9 cellular contexts compared by ENCODE assay signal in the genomic region with DNA sequence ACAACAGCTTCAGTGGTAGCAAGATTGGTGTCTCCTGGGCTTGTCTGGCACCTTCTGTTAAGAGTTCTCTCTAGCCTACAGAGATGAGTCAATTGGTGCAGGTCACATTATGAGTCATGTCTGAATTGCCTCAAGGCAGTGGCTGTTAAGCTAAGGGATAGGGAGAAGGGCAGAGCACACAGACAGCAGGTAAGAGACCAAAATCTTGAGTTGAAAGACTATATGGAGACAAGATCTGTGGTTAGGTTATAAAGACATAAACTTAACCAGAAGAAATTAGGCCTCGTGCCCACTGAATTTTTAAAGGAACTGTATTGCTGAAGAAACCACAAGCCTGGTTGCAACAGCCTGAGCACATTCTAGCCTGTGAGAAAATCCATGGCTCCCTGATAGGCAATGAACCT. TPM values are rescaled to one million over a fixed set of nuclear protein-coding genes. Genes with fewer than 3 reads are reported as not detected.
DNase-seq lines count a peak whose midpoint lies in the region; ATAC-seq and TF ChIP-seq lines count a peak whose summit lies in the region.
"Had no signal": no experiment of that assay in that cellular context is flagged by ENCODE, and none has a peak within 500 bp of the region (broad histone marks: within the 10 kb centered on the region; RNA-seq: fewer than 3 reads in every experiment).

No MANE protein-coding gene starts in this region.

- H3K4me3 Mint-ChIP-seq in activated T-helper 1 cell treated with anti-CD3 and anti-CD28 coated beads, Interleukin-12 subunit alpha, Interleukin-12 subunit beta, Interleukin-2, Interleukin-4 antibody, amounts not matched to agents 30 ng/mL and 10 ng/mL and 1 ng/mL, durations not matched to agents 14 hours and 24 hours and 36 hours, result no peak overlapping the region
- H3K4me3 Mint-ChIP-seq in natural killer cell treated with Interleukin-12 subunit alpha and Interleukin-12 subunit beta and Interleukin-15 and Interleukin-18, amount 100 ng/mL, for 72 hours, result no peak overlapping the region
- H3K4me3 Mint-ChIP-seq: naive B cell had no signal

- H3K4me1 ChIP-seq in HUES6 (ENCODE audit: control insufficient read depth, insufficient read depth, low read length), result peaks cover 37% of the 10 kb centered on the region
- H3K4me1 ChIP-seq in right atrium auricular region, result no peaks in the 10 kb centered on the region

- H3K36me3 Mint-ChIP-seq in activated T-helper 1 cell treated with anti-CD3 and anti-CD28 coated beads, Interleukin-12 subunit alpha, Interleukin-12 subunit beta, Interleukin-2, Interleukin-4 antibody, amounts not matched to agents 30 ng/mL and 10 ng/mL and 1 ng/mL, durations not matched to agents 14 hours and 24 hours and 36 hours (ENCODE audit: low read depth), result peaks cover 64% of the 10 kb centered on the region
- H3K36me3 Mint-ChIP-seq in natural killer cell treated with Interleukin-12 subunit alpha and Interleukin-12 subunit beta and Interleukin-15 and Interleukin-18, amount 100 ng/mL, for 72 hours, result peaks cover 50% of the 10 kb centered on the region

- H3K27me3 ChIP-seq in HUES6 (ENCODE audit: control insufficient read depth, insufficient read depth, low read length), result no peaks in the 10 kb centered on the region
- H3K27me3 ChIP-seq in right atrium auricular region, result no peaks in the 10 kb centered on the region

- peaks cover 60% of the 10 kb centered on the region for H3K4me1 Mint-ChIP-seq in activated T-helper 1 cell treated with anti-CD3 and anti-CD28 coated beads, Interleukin-12 subunit alpha, Interleukin-12 subunit beta, Interleukin-2, Interleukin-4 antibody, amounts not matched to agents 30 ng/mL and 10 ng/mL and 1 ng/mL, durations not matched to agents 14 hours and 24 hours and 36 hours (ENCODE audit: low read depth)
- peaks cover 20 to 27% of the 10 kb centered on the region in 2 donors for H3K4me1 Mint-ChIP-seq in natural killer cell treated with Interleukin-12 subunit alpha and Interleukin-12 subunit beta and Interleukin-15 and Interleukin-18, amount 100 ng/mL, for 72 hours (ENCODE audit: low read depth in 2 of 2)

- H3K27ac ChIP-seq in HUES6 (ENCODE audit: low read depth, low read length), result peak overlapping the region; percentile 7; the same call in 1 of the 2 replicates
- no peak overlapping the region for H3K27ac ChIP-seq in right atrium auricular region

- peak; percentile 100 for ATAC-seq in GM21786 (IDR thresholded peaks at IDR 0.05; ENCODE audit: unreplicated experiment)
- peak; percentile 99 to 100 for ATAC-seq in natural killer cell treated with Interleukin-12 subunit alpha and Interleukin-12 subunit beta and Interleukin-15 and Interleukin-18, amount 100 ng/mL, for 72 hours

- no peaks in the 10 kb centered on the region for H3K27me3 Mint-ChIP-seq in activated T-helper 1 cell treated with anti-CD3 and anti-CD28 coated beads, Interleukin-12 subunit alpha, Interleukin-12 subunit beta, Interleukin-2, Interleukin-4 antibody, amounts not matched to agents 30 ng/mL and 10 ng/mL and 1 ng/mL, durations not matched to agents 14 hours and 24 hours and 36 hours (ENCODE audit: insufficient read depth)
- no peaks in the 10 kb centered on the region for H3K27me3 Mint-ChIP-seq in natural killer cell treated with Interleukin-12 subunit alpha and Interleukin-12 subunit beta and Interleukin-15 and Interleukin-18, amount 100 ng/mL, for 72 hours
- H3K27me3 Mint-ChIP-seq: naive B cell had no signal

- in situ Hi-C loops in GM13976 (cut with MboI; ENCODE audit: low sequenced_read_pairs, unreplicated experiment), result no loop called here

- no peak for TF ChIP-seq CTCF in GM13976 (IDR thresholded peaks at IDR 0.05; ENCODE audit: borderline replicate concordance, control extremely low read depth, extremely low read depth, insufficient read depth, missing control alignments)
- TF ChIP-seq CTCF in right atrium auricular region (IDR thresholded peaks at IDR 0.05), result no peak

- peak; percentile 81 for DNase-seq in GM13976 (ENCODE audit: low spot score)
- peak; percentile 46 for DNase-seq in activated T-helper 1 cell treated with anti-CD3 and anti-CD28 coated beads, Interleukin-12 subunit alpha, Interleukin-12 subunit beta, Interleukin-2, Interleukin-4 antibody, amounts not matched to agents 30 ng/mL and 10 ng/mL and 1 ng/mL, durations not matched to agents 14 hours and 24 hours and 36 hours (ENCODE audit: low spot score)
- DNase-seq in natural killer cell treated with Interleukin-12 subunit alpha and Interleukin-12 subunit beta and Interleukin-15 and Interleukin-18, amount 100 ng/mL, for 72 hours (ENCODE audit: low spot score), result peak; percentile 66
- DNase-seq in DMS79 (lab: John Stamatoyannopoulos, UW), result no peak
- no peak for DNase-seq in NCI-H1694 (lab: John Stamatoyannopoulos, UW)
- no peak for DNase-seq in right atrium auricular region (ENCODE audit: low spot score)
- DNase-seq: naive B cell had no signal

- no peaks in the 10 kb centered on the region for H3K9me3 ChIP-seq in HUES6 (ENCODE audit: control insufficient read depth, insufficient read depth, low read depth, low read length)
- no peaks in the 10 kb centered on the region for H3K9me3 ChIP-seq in right atrium auricular region

- peak overlapping the region; percentile 80 for H3K27ac Mint-ChIP-seq in activated T-helper 1 cell treated with anti-CD3 and anti-CD28 coated beads, Interleukin-12 subunit alpha, Interleukin-12 subunit beta, Interleukin-2, Interleukin-4 antibody, amounts not matched to agents 30 ng/mL and 10 ng/mL and 1 ng/mL, durations not matched to agents 14 hours and 24 hours and 36 hours
- no peak overlapping the region for H3K27ac Mint-ChIP-seq in natural killer cell treated with Interleukin-12 subunit alpha and Interleukin-12 subunit beta and Interleukin-15 and Interleukin-18, amount 100 ng/mL, for 72 hours

- H3K4me3 ChIP-seq in HUES6 (ENCODE audit: low read depth, low read length), result no peak overlapping the region
- H3K4me3 ChIP-seq in right atrium auricular region, result no peak overlapping the region

- intact Hi-C loops in activated T-helper 1 cell treated with anti-CD3 and anti-CD28 coated beads, Interleukin-12 subunit alpha, Interleukin-12 subunit beta, Interleukin-2, Interleukin-4 antibody, amounts not matched to agents 30 ng/mL and 10 ng/mL and 1 ng/mL, durations not matched to agents 14 hours and 24 hours and 36 hours (cut with micrococcal nuclease), result loop anchor here (1.0 to 10.0 kb wide), 12 partner anchors 19 to 987 kb away; a partner anchor contains a TSS

- no peaks in the 10 kb centered on the region for H3K9me3 Mint-ChIP-seq in activated T-helper 1 cell treated with anti-CD3 and anti-CD28 coated beads, Interleukin-12 subunit alpha, Interleukin-12 subunit beta, Interleukin-2, Interleukin-4 antibody, amounts not matched to agents 30 ng/mL and 10 ng/mL and 1 ng/mL, durations not matched to agents 14 hours and 24 hours and 36 hours
- H3K9me3 Mint-ChIP-seq in natural killer cell treated with Interleukin-12 subunit alpha and Interleukin-12 subunit beta and Interleukin-15 and Interleukin-18, amount 100 ng/mL, for 72 hours, result no peaks in the 10 kb centered on the region
- H3K9me3 Mint-ChIP-seq: naive B cell had no signal

- no peak overlapping the region for H3K9ac ChIP-seq in HUES6 (ENCODE audit: low read length)

- no peaks in the 10 kb centered on the region for H3K36me3 ChIP-seq in HUES6 (ENCODE audit: control insufficient read depth, insufficient read depth, low read length)
- peaks cover 43% of the 10 kb centered on the region for H3K36me3 ChIP-seq in right atrium auricular region

RNA-seq across cellular contexts. Expression of a gene that starts 19.2 kb away (rescaled TPM):
- total RNA-seq in activated T-helper 1 cell treated with anti-CD3 and anti-CD28 coated beads, Interleukin-12 subunit alpha, Interleukin-12 subunit beta, Interleukin-2, Interleukin-4 antibody, amounts not matched to agents 30 ng/mL and 10 ng/mL and 1 ng/mL, durations not matched to agents 14 hours and 24 hours and 36 hours, result 81.7 and 88.2 TPM in 2 replicates
- 10 to 100 TPM; 55.9 to 64.7 TPM for total RNA-seq in natural killer cell treated with Interleukin-12 subunit alpha and Interleukin-12 subunit beta and Interleukin-15 and Interleukin-18, amount 100 ng/mL, for 72 hours
- 10 to 100 TPM; 33.3 to 40.0 TPM for total RNA-seq in right atrium auricular region

RNA-seq across cellular contexts. Expression of a gene that starts 30.2 kb away (rescaled TPM):
- total RNA-seq in activated T-helper 1 cell treated with anti-CD3 and anti-CD28 coated beads, Interleukin-12 subunit alpha, Interleukin-12 subunit beta, Interleukin-2, Interleukin-4 antibody, amounts not matched to agents 30 ng/mL and 10 ng/mL and 1 ng/mL, durations not matched to agents 14 hours and 24 hours and 36 hours, result 45.0 and 47.3 TPM in 2 replicates
- 10 to 100 TPM; 45.5 to 61.7 TPM for total RNA-seq in natural killer cell treated with Interleukin-12 subunit alpha and Interleukin-12 subunit beta and Interleukin-15 and Interleukin-18, amount 100 ng/mL, for 72 hours
- total RNA-seq in right atrium auricular region, result 10 to 100 TPM in 1 of 2 donors, 1 to 10 TPM in 1; 9.2 to 14.5 TPM

RNA-seq across cellular contexts. Expression of a gene that starts 30.2 kb away (rescaled TPM):
- total RNA-seq in activated T-helper 1 cell treated with anti-CD3 and anti-CD28 coated beads, Interleukin-12 subunit alpha, Interleukin-12 subunit beta, Interleukin-2, Interleukin-4 antibody, amounts not matched to agents 30 ng/mL and 10 ng/mL and 1 ng/mL, durations not matched to agents 14 hours and 24 hours and 36 hours, result 40.8 and 44.5 TPM in 2 replicates
- 100 to 1,000 TPM in 1 of 2 donors, 10 to 100 TPM in 1; 56.4 to 110 TPM for total RNA-seq in natural killer cell treated with Interleukin-12 subunit alpha and Interleukin-12 subunit beta and Interleukin-15 and Interleukin-18, amount 100 ng/mL, for 72 hours
- 10 to 100 TPM in 1 of 2 donors, 1 to 10 TPM in 1; 8.6 to 12.1 TPM for total RNA-seq in right atrium auricular region

RNA-seq across cellular contexts. Expression of a gene that starts 43.5 kb away (rescaled TPM):
- total RNA-seq in activated T-helper 1 cell treated with anti-CD3 and anti-CD28 coated beads, Interleukin-12 subunit alpha, Interleukin-12 subunit beta, Interleukin-2, Interleukin-4 antibody, amounts not matched to agents 30 ng/mL and 10 ng/mL and 1 ng/mL, durations not matched to agents 14 hours and 24 hours and 36 hours, result 12.8 and 13.2 TPM in 2 replicates
- total RNA-seq in natural killer cell treated with Interleukin-12 subunit alpha and Interleukin-12 subunit beta and Interleukin-15 and Interleukin-18, amount 100 ng/mL, for 72 hours, result 10 to 100 TPM; 49.6 to 72.9 TPM
- 1 to 10 TPM; 1.1 to 1.7 TPM for total RNA-seq in right atrium auricular region

Comparison
In these comparisons a context has a peak if more than half of its experiments do, and no peak if none do; other contexts are left out.
1. DNase-seq: peak in GM13976 (single experiment), activated T-helper 1 cell treated with anti-CD3 and anti-CD28 coated beads, Interleukin-12 subunit alpha, Interleukin-12 subunit beta, Interleukin-2, Interleukin-4 antibody, amounts not matched to agents 30 ng/mL and 10 ng/mL and 1 ng/mL, durations not matched to agents 14 hours and 24 hours and 36 hours (single experiment) and natural killer cell treated with Interleukin-12 subunit alpha and Interleukin-12 subunit beta and Interleukin-15 and Interleukin-18, amount 100 ng/mL, for 72 hours (single experiment); none in DMS79 (single experiment), NCI-H1694 (single experiment) and right atrium auricular region (single experiment).